ENCODE assay signal across 17 cellular contexts in the genomic region with DNA sequence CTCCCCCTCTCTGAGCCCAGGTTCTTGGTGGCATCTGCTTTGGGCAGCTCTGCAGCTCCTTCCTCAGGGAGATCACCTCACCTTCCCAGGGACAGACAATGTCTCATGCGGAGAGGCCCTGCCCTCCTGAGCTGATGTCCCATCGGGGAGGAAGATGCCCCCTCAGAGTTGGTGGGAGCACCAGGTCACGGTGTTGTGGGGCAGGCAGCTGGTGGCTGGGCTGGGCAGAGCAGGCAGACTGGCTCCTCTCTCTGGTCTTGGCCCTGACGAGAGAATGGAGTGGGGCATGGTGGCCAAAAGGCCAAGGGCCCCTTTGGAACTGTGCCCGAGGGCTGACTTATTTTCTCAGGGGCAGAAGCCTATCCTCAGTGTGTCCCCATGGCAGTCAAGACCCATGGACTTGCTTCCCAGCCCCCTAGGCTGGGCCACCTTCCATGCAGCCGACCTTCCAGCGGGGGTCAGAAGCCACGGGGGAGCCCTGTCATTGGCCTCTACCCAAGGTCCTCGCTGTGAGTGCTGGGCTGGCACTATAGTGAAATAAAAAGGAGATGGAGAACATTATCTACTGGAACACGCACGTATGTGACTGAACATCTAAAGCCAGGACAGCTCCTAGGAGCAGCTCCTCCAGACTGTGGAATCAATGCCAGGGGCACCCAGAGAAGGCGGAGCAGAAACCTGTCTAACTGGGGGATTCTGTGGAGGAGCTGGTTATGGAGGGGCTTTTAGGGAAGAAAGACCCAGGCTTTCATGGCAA. TPM values are rescaled to one million over a fixed set of nuclear protein-coding genes. Genes with fewer than 3 reads are reported as not detected.
DNase-seq lines count a peak whose midpoint lies in the region; ATAC-seq and TF ChIP-seq lines count a peak whose summit lies in the region.
"Had no signal": no experiment of that assay in that cellular context is flagged by ENCODE, and none has a peak within 500 bp of the region (broad histone marks: within the 10 kb centered on the region; RNA-seq: fewer than 3 reads in every experiment).

No MANE protein-coding gene starts in this region.

- peaks cover 6% of the 10 kb centered on the region for H3K36me3 Mint-ChIP-seq in T-helper 17 cell (ENCODE audit: low read depth)
- H3K36me3 Mint-ChIP-seq in stimulated activated naive B cell treated with anti-CD40 and anti-IgM and Interleukin-4, amounts not matched to agents 10 μg/mL and 1 μg/mL and 100 μg/mL, for 72 hours = peaks cover 10 to 18% of the 10 kb centered on the region in 2 donors

- WGBS in esophagus muscularis mucosa = 89% methylated on average over 11 of the region's 12 CpGs

- H3K27me3 ChIP-seq in esophagus muscularis mucosa = no peaks in the 10 kb centered on the region
- H3K27me3 ChIP-seq: testis had no signal

- H3K36me3 ChIP-seq in esophagus muscularis mucosa = peaks cover 0 to 5% (median 2%) of the 10 kb centered on the region in 4 donors
- H3K36me3 ChIP-seq: HAP-1 had no signal

- ATAC-seq in Right ventricle myocardium inferior (peak; percentile 41), left cardiac atrium (no peak), T-helper 17 cell (no peak), GM19397 (IDR thresholded peaks at IDR 0.05; ENCODE audit: unreplicated experiment) (no peak)
- no peak for ATAC-seq in stimulated activated naive B cell treated with anti-CD40 and anti-IgM and Interleukin-4, amounts not matched to agents 10 μg/mL and 1 μg/mL and 100 μg/mL, for 72 hours (replicated peaks)
- ATAC-seq: sciatic nerve had no signal

- H3K27ac ChIP-seq in esophagus muscularis mucosa (replicated peaks in 1 of 4) = peak overlapping the region in 1 of 4 donors; percentile 19
- H3K27ac ChIP-seq: testis had no signal

- H3K9me3 ChIP-seq in T-helper 17 cell (ENCODE audit: control insufficient read depth, low read length, poor library complexity, severe bottlenecking) (no peaks in the 10 kb centered on the region), esophagus muscularis mucosa (no peaks in the 10 kb centered on the region)
- H3K9me3 ChIP-seq: HAP-1, testis had no signal

- H3K4me1 Mint-ChIP-seq in T-helper 17 cell = peaks cover 26% of the 10 kb centered on the region
- H3K4me1 Mint-ChIP-seq in stimulated activated naive B cell treated with anti-CD40 and anti-IgM and Interleukin-4, amounts not matched to agents 10 μg/mL and 1 μg/mL and 100 μg/mL, for 72 hours = peaks cover 19 to 24% of the 10 kb centered on the region in 2 donors

- peak overlapping the region; percentile 74 for H3K4me3 Mint-ChIP-seq in T-helper 17 cell
- peak overlapping the region; percentile 11 to 74 for H3K4me3 Mint-ChIP-seq in stimulated activated naive B cell treated with anti-CD40 and anti-IgM and Interleukin-4, amounts not matched to agents 10 μg/mL and 1 μg/mL and 100 μg/mL, for 72 hours
- H3K4me3 Mint-ChIP-seq: dendritic cell treated with granulocyte-macrophage colony-stimulating factor and Interleukin-4, amounts not matched to agents 40 ng/mL and 50 ng/mL, for 4 days had no signal

- no peak for DNase-seq in Right ventricle myocardium inferior (ENCODE audit: missing footprints)
- no peak for DNase-seq in left cardiac atrium
- DNase-seq in T-helper 17 cell = no peak
- DNase-seq in esophagus muscularis mucosa (ENCODE audit: extremely low spot score) = peak; percentile 62
- no peak for DNase-seq in stimulated activated naive B cell treated with anti-CD40 and anti-IgM and Interleukin-4, amounts not matched to agents 10 μg/mL and 1 μg/mL and 100 μg/mL, for 72 hours
- DNase-seq in HK-2 (ENCODE audit: unreplicated experiment) = no peak
- DNase-seq in medulla oblongata (ENCODE audit: extremely low spot score) = no peak
- DNase-seq: activated CD4-positive, CD25-positive, alpha-beta regulatory T cell treated with anti-CD3 and anti-CD28 coated beads, Interleukin-2, amount 50 U/mL, for 72 hours; GDM1; MM.1S; NCI-H1694 treated with DMSO at 0.1 percent for 48 hours; NCI-H226; testis had no signal

- TF ChIP-seq EP300 in esophagus muscularis mucosa (IDR thresholded peaks at IDR 0.05) = no peak

- peaks cover 19 to 39% (median 22%) of the 10 kb centered on the region in 4 donors for H3K4me1 ChIP-seq in esophagus muscularis mucosa
- H3K4me1 ChIP-seq: HAP-1 had no signal

- no peaks in the 10 kb centered on the region for H3K27me3 Mint-ChIP-seq in T-helper 17 cell
- peaks cover 0 to 4% of the 10 kb centered on the region in 2 donors for H3K27me3 Mint-ChIP-seq in stimulated activated naive B cell treated with anti-CD40 and anti-IgM and Interleukin-4, amounts not matched to agents 10 μg/mL and 1 μg/mL and 100 μg/mL, for 72 hours

- H3K27ac Mint-ChIP-seq in T-helper 17 cell = no peak overlapping the region
- H3K27ac Mint-ChIP-seq in stimulated activated naive B cell treated with anti-CD40 and anti-IgM and Interleukin-4, amounts not matched to agents 10 μg/mL and 1 μg/mL and 100 μg/mL, for 72 hours = peak overlapping the region; percentile 69
- H3K27ac Mint-ChIP-seq: dendritic cell treated with granulocyte-macrophage colony-stimulating factor and Interleukin-4, amounts not matched to agents 40 ng/mL and 50 ng/mL, for 4 days had no signal

- H3K4me3 ChIP-seq in esophagus muscularis mucosa = no peak overlapping the region
- H3K4me3 ChIP-seq: HAP-1, testis had no signal

- intact Hi-C loops in Right ventricle myocardium inferior (cut with DNase I) = loop anchor here (5.0 kb wide), 1 partner anchor 94 kb away; no protein-coding TSS in a partner anchor
- intact Hi-C loops in left cardiac atrium (cut with DNase I) = no loop called here
- intact Hi-C loops in esophagus muscularis mucosa (cut with DNase I) = no loop called here

- H3K9me3 Mint-ChIP-seq in stimulated activated naive B cell treated with anti-CD40 and anti-IgM and Interleukin-4, amounts not matched to agents 10 μg/mL and 1 μg/mL and 100 μg/mL, for 72 hours = peaks cover 0 to 2% of the 10 kb centered on the region in 2 donors
- H3K9me3 Mint-ChIP-seq: dendritic cell treated with granulocyte-macrophage colony-stimulating factor and Interleukin-4, amounts not matched to agents 40 ng/mL and 50 ng/mL, for 4 days had no signal

- no peak for TF ChIP-seq POLR2A in esophagus muscularis mucosa (IDR thresholded peaks at IDR 0.05; ENCODE audit: low read depth)

- no peak for TF ChIP-seq CTCF in esophagus muscularis mucosa (IDR thresholded peaks at IDR 0.05)

RNA-seq across cellular contexts. Expression of a gene that starts 21.9 kb away (rescaled TPM):
- total RNA-seq in Right ventricle myocardium inferior (199 TPM), left cardiac atrium (100 to 1,000 TPM; 126 to 142 TPM), T-helper 17 cell (100 to 1,000 TPM; 516 to 530 TPM), esophagus muscularis mucosa (100 to 1,000 TPM; 103 to 142 (median 131) TPM)
